Comparison of ENCODE assay signal across 1 cellular context in the genomic region with DNA sequence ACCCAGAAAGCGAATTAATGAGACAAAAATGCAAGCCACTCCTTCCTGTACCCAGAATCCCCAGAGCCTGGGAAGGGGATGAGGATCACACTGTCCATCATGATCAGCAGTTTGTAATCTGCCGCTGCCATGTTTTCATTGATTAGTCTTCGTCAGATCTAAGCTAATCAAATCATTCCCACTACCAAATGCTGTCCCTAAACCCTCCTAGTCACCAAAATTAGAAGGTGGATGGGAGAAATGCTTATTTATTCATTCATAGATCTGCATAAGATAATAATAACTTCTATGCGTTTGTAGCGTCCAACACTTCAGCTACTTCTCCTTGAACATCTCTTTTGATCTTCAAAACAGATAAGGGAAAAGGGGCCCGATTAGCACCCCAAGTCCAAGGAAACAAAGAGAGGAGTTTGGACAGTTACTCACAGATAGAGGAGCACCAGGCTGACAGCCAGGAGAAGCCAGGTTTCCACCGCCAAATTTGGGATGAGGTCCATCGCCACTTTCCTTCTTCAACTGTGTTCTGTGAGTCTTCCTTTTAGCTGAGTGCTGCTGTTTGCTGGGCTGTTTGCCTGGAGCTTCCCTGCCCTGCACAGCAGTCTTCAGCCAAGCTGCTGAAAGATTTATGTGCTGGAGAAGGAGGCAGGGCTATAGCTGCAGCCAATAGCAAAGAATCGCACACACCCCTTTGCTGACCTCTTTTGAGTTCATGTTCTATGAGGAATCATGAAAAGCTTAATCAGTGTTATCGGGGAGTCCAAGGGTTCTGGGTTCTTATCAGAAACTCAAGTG.
TF ChIP-seq lines count a peak whose summit lies in the region.

A gene (minus strand): TSS at position 597 of the 792 bp plus-strand sequence. CDS start 100 bp downstream, at position 497.

TF ChIP-seq in K562, 482 proteins besides CTCF, POLR2A, EP300 and RAD21 (continued from another document):
- TF ChIP-seq, protein P1, sequence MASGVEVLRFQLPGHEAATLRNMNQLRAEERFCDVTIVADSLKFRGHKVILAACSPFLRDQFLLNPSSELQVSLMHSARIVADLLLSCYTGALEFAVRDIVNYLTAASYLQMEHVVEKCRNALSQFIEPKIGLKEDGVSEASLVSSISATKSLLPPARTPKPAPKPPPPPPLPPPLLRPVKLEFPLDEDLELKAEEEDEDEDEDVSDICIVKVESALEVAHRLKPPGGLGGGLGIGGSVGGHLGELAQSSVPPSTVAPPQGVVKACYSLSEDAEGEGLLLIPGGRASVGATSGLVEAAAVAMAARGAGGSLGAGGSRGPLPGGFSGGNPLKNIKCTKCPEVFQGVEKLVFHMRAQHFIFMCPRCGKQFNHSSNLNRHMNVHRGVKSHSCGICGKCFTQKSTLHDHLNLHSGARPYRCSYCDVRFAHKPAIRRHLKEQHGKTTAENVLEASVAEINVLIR (CRISPR knock-in tag; IDR thresholded peaks at IDR 0.05), result no peak
- TF ChIP-seq, protein P2, sequence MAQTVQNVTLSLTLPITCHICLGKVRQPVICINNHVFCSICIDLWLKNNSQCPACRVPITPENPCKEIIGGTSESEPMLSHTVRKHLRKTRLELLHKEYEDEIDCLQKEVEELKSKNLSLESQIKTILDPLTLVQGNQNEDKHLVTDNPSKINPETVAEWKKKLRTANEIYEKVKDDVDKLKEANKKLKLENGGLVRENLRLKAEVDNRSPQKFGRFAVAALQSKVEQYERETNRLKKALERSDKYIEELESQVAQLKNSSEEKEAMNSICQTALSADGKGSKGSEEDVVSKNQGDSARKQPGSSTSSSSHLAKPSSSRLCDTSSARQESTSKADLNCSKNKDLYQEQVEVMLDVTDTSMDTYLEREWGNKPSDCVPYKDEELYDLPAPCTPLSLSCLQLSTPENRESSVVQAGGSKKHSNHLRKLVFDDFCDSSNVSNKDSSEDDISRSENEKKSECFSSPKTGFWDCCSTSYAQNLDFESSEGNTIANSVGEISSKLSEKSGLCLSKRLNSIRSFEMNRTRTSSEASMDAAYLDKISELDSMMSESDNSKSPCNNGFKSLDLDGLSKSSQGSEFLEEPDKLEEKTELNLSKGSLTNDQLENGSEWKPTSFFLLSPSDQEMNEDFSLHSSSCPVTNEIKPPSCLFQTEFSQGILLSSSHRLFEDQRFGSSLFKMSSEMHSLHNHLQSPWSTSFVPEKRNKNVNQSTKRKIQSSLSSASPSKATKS (CRISPR knock-in tag; IDR thresholded peaks at IDR 0.05), result no peak
- TF ChIP-seq BCL6 (CRISPR knock-in tag; IDR thresholded peaks at IDR 0.05), result no peak
- peak; percentile 92 for TF ChIP-seq PML (IDR thresholded peaks at IDR 0.05; ENCODE audit: low read length)
- no peak for TF ChIP-seq PCBP2 (IDR thresholded peaks at IDR 0.05; ENCODE audit: low read depth, low read length, poor library complexity, severe bottlenecking)
- no peak for TF ChIP-seq ZSCAN29 (IDR thresholded peaks at IDR 0.05)
- TF ChIP-seq ZNF785 (CRISPR knock-in tag; IDR thresholded peaks at IDR 0.05), result no peak
- 0 out of 2 replicates have a peak, but pooled peaks have one; percentile 11 for TF ChIP-seq HDGF (IDR thresholded peaks at IDR 0.05)
- no peak; the same call in 1 of the 2 replicates for TF ChIP-seq MTA3 (IDR thresholded peaks at IDR 0.05; ENCODE audit: borderline replicate concordance)
- TF ChIP-seq SMARCA4 (IDR thresholded peaks at IDR 0.05), result no peak
TF ChIP-seq in K562: peak in this region for 96.
